18 cellular contexts compared by ENCODE assay signal in the genomic region with DNA sequence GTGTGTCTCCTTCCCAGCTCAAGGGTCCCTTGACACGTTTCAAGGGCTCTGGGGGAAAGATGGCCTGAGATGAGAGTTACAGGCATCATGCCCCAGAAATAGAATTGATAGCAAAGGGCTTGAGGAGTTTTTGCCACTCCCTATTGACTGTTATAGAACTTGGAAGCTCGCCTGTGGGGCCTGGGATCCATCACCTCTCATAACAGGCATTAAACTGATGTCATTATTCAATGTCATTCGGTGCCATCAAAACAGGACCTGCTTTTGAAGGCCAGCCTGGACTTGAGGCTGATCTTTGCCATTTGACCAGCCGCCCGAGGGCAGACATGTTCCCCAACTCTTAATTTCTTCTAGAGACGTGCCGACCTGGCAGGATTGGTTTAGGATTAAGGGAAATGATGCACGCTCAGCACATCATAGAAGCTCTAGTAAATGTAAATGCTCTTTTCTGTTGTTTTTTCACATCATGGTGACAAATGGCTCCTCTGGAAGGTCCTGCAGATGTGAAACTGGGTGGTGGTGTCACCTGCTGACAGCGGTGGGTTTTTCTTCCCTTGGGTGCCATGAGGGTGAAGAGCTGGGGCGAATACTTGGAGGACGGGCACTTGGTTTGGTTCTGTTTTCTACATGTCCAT. TPM values are rescaled to one million over a fixed set of nuclear protein-coding genes. Genes with fewer than 3 reads are reported as not detected.
DNase-seq lines count a peak whose midpoint lies in the region; ATAC-seq, FAIRE-seq and TF ChIP-seq lines count a peak whose summit lies in the region.
"Had no signal": no experiment of that assay in that cellular context is flagged by ENCODE, and none has a peak within 500 bp of the region (broad histone marks: within the 10 kb centered on the region; RNA-seq: fewer than 3 reads in every experiment).

No MANE protein-coding gene starts in this region.

- peaks cover 5% of the 10 kb centered on the region for H3K9me3 Mint-ChIP-seq in activated CD4-positive, alpha-beta T cell treated with anti-CD3 and anti-CD28 coated beads for 36 hours (ENCODE audit: low read depth)
- no peaks in the 10 kb centered on the region for H3K9me3 Mint-ChIP-seq in CD4-positive, alpha-beta T cell
- H3K9me3 Mint-ChIP-seq: IgD-negative memory B cell had no signal

- no peak overlapping the region for H4K91ac ChIP-seq in H1 (replicated peaks; ENCODE audit: insufficient read length, low read length)

- H3K9me3 ChIP-seq in CD4-positive, alpha-beta T cell (ENCODE audit: control insufficient read depth, low read length), result no peaks in the 10 kb centered on the region
- H3K9me3 ChIP-seq in H1 (ENCODE audit: insufficient read depth in 2 of 2, low read depth in 1 of 2, low read length in 1 of 2), result no peaks in the 10 kb centered on the region
- H3K9me3 ChIP-seq: Peyer's patch had no signal

- H3K4me3 Mint-ChIP-seq in activated CD4-positive, alpha-beta T cell treated with anti-CD3 and anti-CD28 coated beads for 36 hours, result no peak overlapping the region
- H3K4me3 Mint-ChIP-seq in CD4-positive, alpha-beta T cell, result no peak overlapping the region
- H3K4me3 Mint-ChIP-seq: CD14-positive monocyte, IgD-negative memory B cell had no signal

- H3K79me1 ChIP-seq in H1 (ENCODE audit: low read depth, low read length), result no peaks in the 10 kb centered on the region

- H2BK15ac ChIP-seq in H1 (ENCODE audit: low read length), result no peak overlapping the region

- no peak overlapping the region for H2BK5ac ChIP-seq in H1 (ENCODE audit: low read depth, low read length)

- no peaks in the 10 kb centered on the region for H3K27me3 ChIP-seq in CD4-positive, alpha-beta T cell (ENCODE audit: control insufficient read depth, insufficient read depth, low read length)
- no peaks in the 10 kb centered on the region for H3K27me3 ChIP-seq in H1 (replicated peaks in 1 of 4; ENCODE audit: control insufficient read depth in 3 of 4, extremely low read depth in 1 of 4, insufficient read depth in 3 of 4, low read length in 3 of 4)
- H3K27me3 ChIP-seq: Peyer's patch had no signal

- H2BK120ac ChIP-seq in H1 (replicated peaks; ENCODE audit: low read depth, low read length), result no peak overlapping the region

- FAIRE-seq in H1 (lab: Jason Lieb, UNC), result no peak
- FAIRE-seq: G401.6 had no signal

- WGBS in H1 (ENCODE audit: extremely low coverage in 1 of 2, insufficient coverage in 1 of 2, insufficient read length in 1 of 2, insufficient replicate concordance in 2 of 2, low coverage in 1 of 2, low lambda C conversion rate in 2 of 2, missing lambda C conversion rate in 1 of 2), 2 experiments, result 91% methylated on average over 11 of the region's 11 CpGs; no CpG with 5 or more reads in 1 of the 2 experiments

- no peak for TF ChIP-seq EP300 in H1 (IDR thresholded peaks at IDR 0.05; ENCODE audit: borderline replicate concordance in 1 of 2, low read depth in 2 of 2, low read length in 2 of 2)

- no peak overlapping the region for H3K9ac ChIP-seq in H1 (replicated peaks in 1 of 4; ENCODE audit: extremely low read depth in 1 of 4, low read depth in 3 of 4, low read length in 3 of 4)

- H3K23me2 ChIP-seq in H1 (ENCODE audit: low read depth, low read length), result peaks cover 6% of the 10 kb centered on the region; the same call in 1 of the 2 replicates

- no peak for TF ChIP-seq CTCF in CD4-positive, alpha-beta T cell (IDR thresholded peaks at IDR 0.05)
- no peak for TF ChIP-seq CTCF in H1 (IDR thresholded peaks at IDR 0.05; ENCODE audit: control extremely low read depth in 1 of 3, insufficient read depth in 1 of 3, low read depth in 1 of 3, low read length in 3 of 3)

- H3K4me1 ChIP-seq in H1 (replicated peaks in 1 of 4; ENCODE audit: control insufficient read depth in 3 of 4, insufficient read depth in 4 of 4, low read length in 3 of 4), result peaks cover 2 to 6% (median 2%) of the 10 kb centered on the region in 4 experiments; a peak in 1 of 7 replicates

- no peaks in the 10 kb centered on the region; a peak in 2 of 8 replicates for H3K36me3 ChIP-seq in H1 (ENCODE audit: control insufficient read depth in 2 of 4, insufficient read depth in 4 of 4, low read length in 3 of 4)
- H3K36me3 ChIP-seq: Peyer's patch had no signal

- peak overlapping the region; percentile 7 for H3K27ac Mint-ChIP-seq in activated CD4-positive, alpha-beta T cell treated with anti-CD3 and anti-CD28 coated beads for 36 hours
- peak overlapping the region; percentile 18 for H3K27ac Mint-ChIP-seq in CD4-positive, alpha-beta T cell
- H3K27ac Mint-ChIP-seq: IgD-negative memory B cell had no signal

- no peaks in the 10 kb centered on the region for H3K79me2 ChIP-seq in H1 (ENCODE audit: control insufficient read depth in 1 of 2, insufficient read depth in 2 of 2, low read length in 2 of 2)

- TF ChIP-seq RAD21 in H1 (IDR thresholded peaks at IDR 0.05 in 1 of 2, conservative IDR thresholded peaks at IDR 0.05 in 1 of 2; ENCODE audit: low read depth in 2 of 2, low read length in 2 of 2), result no peak

- H3K36me3 Mint-ChIP-seq in activated CD4-positive, alpha-beta T cell treated with anti-CD3 and anti-CD28 coated beads for 36 hours (ENCODE audit: low read depth), result peaks cover 4% of the 10 kb centered on the region
- H3K36me3 Mint-ChIP-seq in CD4-positive, alpha-beta T cell (ENCODE audit: low read depth), result no peaks in the 10 kb centered on the region
- H3K36me3 Mint-ChIP-seq: CD14-positive monocyte, IgD-negative memory B cell had no signal

- H3K23ac ChIP-seq in H1 (ENCODE audit: insufficient read length), result no peak overlapping the region

- H3K4me2 ChIP-seq in H1 (ENCODE audit: insufficient read depth in 1 of 2, low read depth in 2 of 2, low read length in 2 of 2), result no peak overlapping the region

- CTCF ChIA-PET in activated CD4-positive, alpha-beta T cell treated with anti-CD3 and anti-CD28 coated beads for 36 hours (lab: Charles Lee), result interaction anchor here (0.7 kb wide), 1 partner anchor 12 kb away, joined by 3 read pairs; no protein-coding TSS in a partner anchor
- CTCF ChIA-PET in CD4-positive, alpha-beta T cell (lab: Charles Lee), result no interaction called here
- CTCF ChIA-PET in H1 (lab: Charles Lee; ENCODE audit: partially characterized antibody), result no interaction called here

- POLR2A ChIA-PET in activated CD4-positive, alpha-beta T cell treated with anti-CD3 and anti-CD28 coated beads for 36 hours (lab: Charles Lee), result interaction anchor here (2.9 kb wide), 1 partner anchor 16 kb away, joined by 20 read pairs; the partner anchor contains the start of gene KLF6
- POLR2A ChIA-PET in CD4-positive, alpha-beta T cell (lab: Charles Lee), result interaction anchor here (1.4 to 6.1 kb wide), 2 partner anchors 18 to 159 kb away, joined by 3 to 112 read pairs; partner anchors contain the start of gene KLF6
- POLR2A ChIA-PET in H1 (lab: Charles Lee; ENCODE audit: partially characterized antibody), result interaction anchor here (0.7 to 2.5 kb wide), 2 partner anchors 16 to 980 kb away, joined by 3 to 9 read pairs; partner anchors contain the start of gene KLF6

- H3K27me3 Mint-ChIP-seq in activated CD4-positive, alpha-beta T cell treated with anti-CD3 and anti-CD28 coated beads for 36 hours, result no peaks in the 10 kb centered on the region
- no peaks in the 10 kb centered on the region for H3K27me3 Mint-ChIP-seq in CD4-positive, alpha-beta T cell
- H3K27me3 Mint-ChIP-seq: IgD-negative memory B cell had no signal

- H2AFZ ChIP-seq in H1 (ENCODE audit: low read length), result no peak overlapping the region

- H3K14ac ChIP-seq in H1 (ENCODE audit: insufficient read length), result no peak overlapping the region

- no peak for TF ChIP-seq POLR2A in H1 (IDR thresholded peaks at IDR 0.05; ENCODE audit: control extremely low read depth in 1 of 2, low read depth in 2 of 2, low read length in 2 of 2)

- H3K4me1 Mint-ChIP-seq in activated CD4-positive, alpha-beta T cell treated with anti-CD3 and anti-CD28 coated beads for 36 hours, result peaks cover 63% of the 10 kb centered on the region
- H3K4me1 Mint-ChIP-seq in CD4-positive, alpha-beta T cell (ENCODE audit: low read depth), result peaks cover 28% of the 10 kb centered on the region
- H3K4me1 Mint-ChIP-seq: CD14-positive monocyte had no signal

- H3K56ac ChIP-seq in H1 (replicated peaks; ENCODE audit: insufficient read length, low read depth, low read length), result no peak overlapping the region

- intact Hi-C loops in activated CD4-positive, alpha-beta T cell treated with anti-CD3 and anti-CD28 coated beads for 36 hours (cut with DNase I, micrococcal nuclease), result no loop called here
- intact Hi-C loops in CD4-positive, alpha-beta T cell (cut with DNase I, micrococcal nuclease), result loop anchor here (1.0 to 10.0 kb wide), 2 partner anchors 14 to 173 kb away; no protein-coding TSS in a partner anchor

- DNase-seq in activated CD4-positive, alpha-beta T cell treated with anti-CD3 and anti-CD28 coated beads for 36 hours, result no peak
- no peak for DNase-seq in activated CD4-positive, alpha-beta T cell treated with anti-CD3 and anti-CD28 coated beads, Interleukin-2, amount 50 U/mL, for 4 hours
- DNase-seq in CD4-positive, alpha-beta T cell, result no peak
- DNase-seq in H1 (ENCODE audit: low read depth in 1 of 2, low spot score in 2 of 2) (no peak), islet precursor cell (peak; percentile 8), globus pallidus (ENCODE audit: low spot score) (no peak), NCI-H1105 treated with DMSO at 0.1 percent for 48 hours (lab: John Stamatoyannopoulos, UW) (no peak)
- no peak for DNase-seq in stimulated activated CD4-positive, alpha-beta T cell treated with anti-CD3 and anti-CD28 coated beads, Interleukin-4, amount 100 ng/mL, for 1 hour
- DNase-seq: DMS79, NCI-H146, NCI-H2107, Peyer's patch, SHP77 treated with DMSO at 0.1 percent for 48 hours had no signal

- no peak overlapping the region for H4K5ac ChIP-seq in H1 (ENCODE audit: insufficient read length, low read depth, low read length)

- ATAC-seq in activated CD4-positive, alpha-beta T cell treated with anti-CD3 and anti-CD28 coated beads for 36 hours, result no peak
- ATAC-seq in CD4-positive, alpha-beta T cell (ENCODE audit: poor library complexity), result no peak
- ATAC-seq: HCT116 had no signal

- H4K20me1 ChIP-seq in H1 (replicated peaks in 1 of 2; ENCODE audit: control insufficient read depth in 1 of 2, insufficient read depth in 2 of 2, low read length in 2 of 2), result no peaks in the 10 kb centered on the region

- H3K27ac ChIP-seq in CD4-positive, alpha-beta T cell (ENCODE audit: low read depth, low read length), result no peak overlapping the region
- H3K27ac ChIP-seq in H1 (ENCODE audit: low read depth, low read length), result no peak overlapping the region
- H3K27ac ChIP-seq: 22Rv1 had no signal

- H4K8ac ChIP-seq in H1 (ENCODE audit: extremely low read depth, insufficient read depth, low read length), result no peak overlapping the region

- no peak overlapping the region for H2BK20ac ChIP-seq in H1 (ENCODE audit: low read length)

- H3K18ac ChIP-seq in H1 (ENCODE audit: extremely low read depth, low read length), result no peak overlapping the region

- H3K4ac ChIP-seq in H1 (replicated peaks; ENCODE audit: insufficient read length, low read depth, low read length), result no peak overlapping the region

- no peak overlapping the region for H2BK12ac ChIP-seq in H1 (ENCODE audit: low read depth, low read length)

- H2AK5ac ChIP-seq in H1 (ENCODE audit: low read depth, low read length), result peak overlapping the region; percentile 88

- H3K4me3 ChIP-seq in H1 (ENCODE audit: extremely low read depth in 1 of 4, insufficient read depth in 2 of 4, low read depth in 3 of 4, low read length in 4 of 4), result no peak overlapping the region
- H3K4me3 ChIP-seq: Peyer's patch had no signal

RNA-seq across cellular contexts. Expression of gene KLF6, which starts 16.7 kb away (rescaled TPM):
- 100 to 1,000 TPM; 107 to 114 TPM for total RNA-seq in activated CD4-positive, alpha-beta T cell treated with anti-CD3 and anti-CD28 coated beads for 36 hours
- total RNA-seq in CD4-positive, alpha-beta T cell, result 100 to 1,000 TPM; 851 to 874 TPM
- total RNA-seq in H1 (2021; fragmentation: NEBNext Ultra II Directional; extraction: Animal tissue kit (Norgen Biotek cat#: 25700)), result 19.5 and 23.0 TPM in 2 replicates
- 5.7 and 10.1 TPM in 2 replicates for polyA plus RNA-seq in H1 (2011; rRNA removed)
- polyA plus RNA-seq in H1 (2011; cell fraction: cytosol; rRNA removed), result 8.9 TPM
- polyA plus RNA-seq in H1 (2011; cell fraction: nucleus; rRNA removed), result 19.0 TPM
- 9.4 to 16.4 TPM (median 12.4 TPM) in 4 replicates for polyA plus RNA-seq in H1 (2012, experiment 1 of 2)
- polyA plus RNA-seq in H1 (2012, experiment 2 of 2), result 4.0 TPM
- polyA plus RNA-seq in H1 (2013, experiment 1 of 2), result 9.9 TPM
- polyA plus RNA-seq in H1 (2013, experiment 2 of 2), result 10.1 TPM
- polyA minus RNA-seq in H1 (2011; rRNA and poly(A)+ RNA removed), result 19.2 and 29.7 TPM in 2 replicates
- polyA minus RNA-seq in H1 (2011; cell fraction: cytosol; rRNA and poly(A)+ RNA removed), result 9.5 TPM
- polyA minus RNA-seq in H1 (2011; cell fraction: nucleus; rRNA and poly(A)+ RNA removed), result 108 TPM

Comparison
In these comparisons a context has a peak if more than half of its experiments do, and no peak if none do; other contexts are left out.
1. RNA of gene KLF6, which starts 16.7 kb away (total RNA-seq): 851 to 874 TPM in CD4-positive, alpha-beta T cell; 107 to 114 TPM in activated CD4-positive, alpha-beta T cell treated with anti-CD3 and anti-CD28 coated beads for 36 hours and 19.5 to 23.0 TPM in H1; every median in the first group is over 4 times any median in the second.
2. intact Hi-C loops: an anchor here in CD4-positive, alpha-beta T cell (1.0 to 10.0 kb wide); none called in activated CD4-positive, alpha-beta T cell treated with anti-CD3 and anti-CD28 coated beads for 36 hours.